Comparison of ENCODE assay signal across 14 cellular contexts in genomic region chr19:28736528-28736927, GRCh38.
DNase-seq lines count a peak whose midpoint lies in the region; ATAC-seq, FAIRE-seq and TF ChIP-seq lines count a peak whose summit lies in the region.
"Had no signal": no experiment of that assay in that cellular context is flagged by ENCODE, and none has a peak within 500 bp of the region (broad histone marks: within the 10 kb centered on the region; RNA-seq: fewer than 3 reads in every experiment).

No MANE protein-coding gene starts in this region.

- no peaks in the 10 kb centered on the region for H3K27me3 ChIP-seq in CD4-positive, alpha-beta memory T cell (ENCODE audit: insufficient read depth, low read length)
- H3K27me3 ChIP-seq in Loucy (ENCODE audit: insufficient read depth, low read length, poor library complexity, severe bottlenecking) (no peaks in the 10 kb centered on the region), H1 (replicated peaks in 1 of 4; ENCODE audit: control insufficient read depth in 3 of 4, extremely low read depth in 1 of 4, insufficient read depth in 3 of 4, low read length in 3 of 4) (no peaks in the 10 kb centered on the region), neuron (ENCODE audit: insufficient read depth, low read length) (no peaks in the 10 kb centered on the region)
- H3K27me3 ChIP-seq: adrenal gland had no signal

- H3K56ac ChIP-seq in H1 (replicated peaks; ENCODE audit: insufficient read length, low read depth, low read length): no peak overlapping the region

- H2AFZ ChIP-seq in Loucy (ENCODE audit: low read length): peak overlapping the region; percentile 56; the same call in 1 of the 2 replicates
- H2AFZ ChIP-seq in H1 (ENCODE audit: low read length): peak overlapping the region; percentile 77
- peak overlapping the region; percentile 9 for H2AFZ ChIP-seq in neuron (ENCODE audit: low read depth, low read length)

- peaks cover 0 to 2% of the 10 kb centered on the region in 2 donors for H3K27me3 Mint-ChIP-seq in CD4-positive, alpha-beta memory T cell
- H3K27me3 Mint-ChIP-seq: activated B cell treated with CpG ODN at 0.5 μM for 24 hours had no signal

- no peaks in the 10 kb centered on the region for H3K79me1 ChIP-seq in H1 (ENCODE audit: low read depth, low read length)

- no peak overlapping the region for H3K23ac ChIP-seq in H1 (ENCODE audit: insufficient read length)

- no peak overlapping the region for H3K14ac ChIP-seq in H1 (ENCODE audit: insufficient read length)

- peak overlapping the region; percentile 20 for H3K4me2 ChIP-seq in Loucy (ENCODE audit: low read depth, low read length, poor library complexity, severe bottlenecking)
- no peak overlapping the region for H3K4me2 ChIP-seq in H1 (ENCODE audit: insufficient read depth in 1 of 2, low read depth in 2 of 2, low read length in 2 of 2)

- no peak overlapping the region for H2BK20ac ChIP-seq in H1 (ENCODE audit: low read length)

- no peak overlapping the region for H4K8ac ChIP-seq in H1 (ENCODE audit: extremely low read depth, insufficient read depth, low read length)

- H3K9ac ChIP-seq in Loucy (ENCODE audit: low read depth, low read length, poor library complexity, severe bottlenecking) (no peak overlapping the region), H1 (replicated peaks in 1 of 4; ENCODE audit: extremely low read depth in 1 of 4, low read depth in 3 of 4, low read length in 3 of 4) (no peak overlapping the region)

- no peak overlapping the region for H4K5ac ChIP-seq in H1 (ENCODE audit: insufficient read length, low read depth, low read length)

- POLR2A ChIA-PET in CD4-positive, alpha-beta memory T cell (lab: Charles Lee; ENCODE audit: partially characterized antibody): no interaction called here
- POLR2A ChIA-PET in H1 (lab: Charles Lee; ENCODE audit: partially characterized antibody): interaction anchor here (0.6 kb wide), 1 partner anchor 12 kb away, joined by 3 read pairs; no protein-coding TSS in a partner anchor

- H2BK120ac ChIP-seq in H1 (replicated peaks; ENCODE audit: low read depth, low read length): no peak overlapping the region

- peak overlapping the region in 4 of 8 donors; percentile 26 to 52 (median 40) for H3K4me3 Mint-ChIP-seq in CD4-positive, alpha-beta memory T cell
- H3K4me3 Mint-ChIP-seq: activated B cell treated with CpG ODN at 0.5 μM for 24 hours; stimulated activated naive B cell treated with anti-CD40 and anti-IgM and Interleukin-4, amounts not matched to agents 10 μg/mL and 1 μg/mL and 100 μg/mL, for 72 hours had no signal

- no peak overlapping the region for H3K18ac ChIP-seq in H1 (ENCODE audit: extremely low read depth, low read length)

- no peak overlapping the region for H3K27ac ChIP-seq in CD4-positive, alpha-beta memory T cell (ENCODE audit: low read depth, low read length)
- no peak overlapping the region for H3K27ac ChIP-seq in H1 (ENCODE audit: low read depth, low read length)
- H3K27ac ChIP-seq: adrenal gland, C4-2B had no signal

- no peak overlapping the region for H4K91ac ChIP-seq in H1 (replicated peaks; ENCODE audit: insufficient read length, low read length)

- DNase-seq in CD4-positive, alpha-beta memory T cell: no peak
- DNase-seq in H1 (ENCODE audit: low read depth in 1 of 2, low spot score in 2 of 2): no peak
- DNase-seq in NCI-H748 (lab: John Stamatoyannopoulos, UW; ENCODE audit: unreplicated experiment): no peak
- DNase-seq: activated B cell treated with CpG ODN at 0.5 μM for 24 hours; NCI-H1694; stimulated activated CD4-positive, alpha-beta T cell treated with anti-CD3 and anti-CD28 coated beads, Interleukin-2, amount 100 ng/mL, for 48 hours; stimulated activated naive B cell treated with anti-CD40 and anti-IgM and Interleukin-4, amounts not matched to agents 10 μg/mL and 1 μg/mL and 100 μg/mL, for 72 hours had no signal

- H3K9me3 Mint-ChIP-seq in CD4-positive, alpha-beta memory T cell: peaks cover 0 to 3% (median 0%) of the 10 kb centered on the region in 8 donors

- H3K79me2 ChIP-seq in Loucy (ENCODE audit: insufficient read depth, low read length): no peaks in the 10 kb centered on the region
- no peaks in the 10 kb centered on the region for H3K79me2 ChIP-seq in H1 (ENCODE audit: control insufficient read depth in 1 of 2, insufficient read depth in 2 of 2, low read length in 2 of 2)

- 93% methylated on average over 5 of the region's 5 CpGs; no CpG with 5 or more reads in 1 of the 2 experiments for WGBS in H1 (ENCODE audit: extremely low coverage in 1 of 2, insufficient coverage in 1 of 2, insufficient read length in 1 of 2, insufficient replicate concordance in 2 of 2, low coverage in 1 of 2, low lambda C conversion rate in 2 of 2, missing lambda C conversion rate in 1 of 2), 2 experiments

- CTCF ChIA-PET in CD4-positive, alpha-beta memory T cell (lab: Charles Lee; ENCODE audit: partially characterized antibody): interaction anchor here (1.4 to 2.7 kb wide), 4 partner anchors 142 to 529 kb away, joined by 3 to 17 read pairs (median 6); no protein-coding TSS in a partner anchor
- CTCF ChIA-PET in H1 (lab: Charles Lee; ENCODE audit: partially characterized antibody): interaction anchor here (0.7 to 5.3 kb wide), 38 partner anchors 8 to 762 kb away, joined by 3 to 79 read pairs (median 4); no protein-coding TSS in a partner anchor

- FAIRE-seq in H1 (lab: Jason Lieb, UNC): no peak
- FAIRE-seq: colon had no signal

- intact Hi-C loops in CD4-positive, alpha-beta memory T cell (cut with micrococcal nuclease): loop anchor here (2.0 kb wide), 1 partner anchor 142 kb away; no protein-coding TSS in a partner anchor

- H3K4me1 ChIP-seq in CD4-positive, alpha-beta memory T cell (ENCODE audit: insufficient read depth, low read length): peaks cover 7% of the 10 kb centered on the region
- H3K4me1 ChIP-seq in Loucy (ENCODE audit: insufficient read depth, low read length, poor library complexity, severe bottlenecking) (no peaks in the 10 kb centered on the region), H1 (replicated peaks in 1 of 4; ENCODE audit: control insufficient read depth in 3 of 4, insufficient read depth in 4 of 4, low read length in 3 of 4) (peaks cover 0 to 2% (median 0%) of the 10 kb centered on the region in 4 experiments; a peak in 1 of 7 replicates), neuron (ENCODE audit: insufficient read depth, low read length) (no peaks in the 10 kb centered on the region)
- H3K4me1 ChIP-seq: adrenal gland had no signal

- no peaks in the 10 kb centered on the region for H3K9me2 ChIP-seq in Loucy (replicated peaks; ENCODE audit: low read depth, low read length)

- TF ChIP-seq RAD21 in H1 (IDR thresholded peaks at IDR 0.05 in 1 of 2, conservative IDR thresholded peaks at IDR 0.05 in 1 of 2; ENCODE audit: low read depth in 2 of 2, low read length in 2 of 2): no peak

- peak overlapping the region in 5 of 7 donors; percentile 42 to 84 (median 57) for H3K27ac Mint-ChIP-seq in CD4-positive, alpha-beta memory T cell
- H3K27ac Mint-ChIP-seq: activated B cell treated with CpG ODN at 0.5 μM for 24 hours; stimulated activated naive B cell treated with anti-CD40 and anti-IgM and Interleukin-4, amounts not matched to agents 10 μg/mL and 1 μg/mL and 100 μg/mL, for 72 hours had no signal

- H2BK12ac ChIP-seq in H1 (ENCODE audit: low read depth, low read length): no peak overlapping the region

- H4K20me1 ChIP-seq in Loucy (ENCODE audit: insufficient read depth, low read length, poor library complexity, severe bottlenecking) (no peaks in the 10 kb centered on the region), H1 (replicated peaks in 1 of 2; ENCODE audit: control insufficient read depth in 1 of 2, insufficient read depth in 2 of 2, low read length in 2 of 2) (no peaks in the 10 kb centered on the region)

- no peak for TF ChIP-seq POLR2A in H1 (IDR thresholded peaks at IDR 0.05; ENCODE audit: control extremely low read depth in 1 of 2, low read depth in 2 of 2, low read length in 2 of 2)

- no peak for ATAC-seq in HG03108 (IDR thresholded peaks at IDR 0.05; ENCODE audit: unreplicated experiment)
- no peak for ATAC-seq in HG03432 (IDR thresholded peaks at IDR 0.05; ENCODE audit: unreplicated experiment)

- H3K4me3 ChIP-seq in CD4-positive, alpha-beta memory T cell (ENCODE audit: low read length in 2 of 2): no peak overlapping the region
- peak overlapping the region; percentile 50 for H3K4me3 ChIP-seq in Loucy (ENCODE audit: low read length, poor library complexity, severe bottlenecking)
- no peak overlapping the region for H3K4me3 ChIP-seq in H1 (ENCODE audit: extremely low read depth in 1 of 4, insufficient read depth in 2 of 4, low read depth in 3 of 4, low read length in 4 of 4)
- no peak overlapping the region for H3K4me3 ChIP-seq in neuron (ENCODE audit: low read length)
- H3K4me3 ChIP-seq: adrenal gland had no signal

- H3K23me2 ChIP-seq in H1 (ENCODE audit: low read depth, low read length): no peaks in the 10 kb centered on the region

- H3K36me3 Mint-ChIP-seq in CD4-positive, alpha-beta memory T cell: no peaks in the 10 kb centered on the region
- H3K36me3 Mint-ChIP-seq: stimulated activated naive B cell treated with anti-CD40 and anti-IgM and Interleukin-4, amounts not matched to agents 10 μg/mL and 1 μg/mL and 100 μg/mL, for 72 hours had no signal

- H3K4me1 Mint-ChIP-seq in CD4-positive, alpha-beta memory T cell: peaks cover 2 to 5% (median 4%) of the 10 kb centered on the region in 4 donors

- H3K9me3 ChIP-seq in CD4-positive, alpha-beta memory T cell (ENCODE audit: control insufficient read depth in 1 of 2, low read length in 2 of 2): no peaks in the 10 kb centered on the region
- no peaks in the 10 kb centered on the region for H3K9me3 ChIP-seq in Loucy (ENCODE audit: insufficient read depth, low read depth, low read length)
- H3K9me3 ChIP-seq in H1 (ENCODE audit: insufficient read depth in 2 of 2, low read depth in 1 of 2, low read length in 1 of 2): no peaks in the 10 kb centered on the region
- no peaks in the 10 kb centered on the region for H3K9me3 ChIP-seq in neuron (ENCODE audit: low read length)
- H3K9me3 ChIP-seq: adrenal gland had no signal

- no peaks in the 10 kb centered on the region for H3F3A ChIP-seq in Loucy (ENCODE audit: low read depth)

- H2BK15ac ChIP-seq in H1 (ENCODE audit: low read length): no peak overlapping the region

- H3K4ac ChIP-seq in H1 (replicated peaks; ENCODE audit: insufficient read length, low read depth, low read length): no peak overlapping the region

- no peak for TF ChIP-seq CTCF in Loucy (conservative IDR thresholded peaks at IDR 0.05; ENCODE audit: low read length)
- no peak for TF ChIP-seq CTCF in H1 (IDR thresholded peaks at IDR 0.05; ENCODE audit: control extremely low read depth in 1 of 3, insufficient read depth in 1 of 3, low read depth in 1 of 3, low read length in 3 of 3)

- no peak overlapping the region for H2BK5ac ChIP-seq in H1 (ENCODE audit: low read depth, low read length)

- no peak overlapping the region for H2AK5ac ChIP-seq in H1 (ENCODE audit: low read depth, low read length)

- TF ChIP-seq EP300 in H1 (IDR thresholded peaks at IDR 0.05; ENCODE audit: borderline replicate concordance in 1 of 2, low read depth in 2 of 2, low read length in 2 of 2): no peak

- no peaks in the 10 kb centered on the region for H3K36me3 ChIP-seq in CD4-positive, alpha-beta memory T cell (ENCODE audit: insufficient read depth, low read length)
- H3K36me3 ChIP-seq in Loucy (ENCODE audit: insufficient read depth, low read length) (no peaks in the 10 kb centered on the region), H1 (ENCODE audit: control insufficient read depth in 2 of 4, insufficient read depth in 4 of 4, low read length in 3 of 4) (no peaks in the 10 kb centered on the region), neuron (ENCODE audit: insufficient read depth, low read length) (no peaks in the 10 kb centered on the region)
- H3K36me3 ChIP-seq: adrenal gland had no signal

Comparison
In these comparisons a context has a peak if more than half of its experiments do, and no peak if none do; other contexts are left out.
1. H2AFZ ChIP-seq: peak in every context shown above with its lines; median percentile 77 in H1; 56 in Loucy; 9 in neuron.